ENCODE assay signal across 8 cellular contexts in the genomic region with DNA sequence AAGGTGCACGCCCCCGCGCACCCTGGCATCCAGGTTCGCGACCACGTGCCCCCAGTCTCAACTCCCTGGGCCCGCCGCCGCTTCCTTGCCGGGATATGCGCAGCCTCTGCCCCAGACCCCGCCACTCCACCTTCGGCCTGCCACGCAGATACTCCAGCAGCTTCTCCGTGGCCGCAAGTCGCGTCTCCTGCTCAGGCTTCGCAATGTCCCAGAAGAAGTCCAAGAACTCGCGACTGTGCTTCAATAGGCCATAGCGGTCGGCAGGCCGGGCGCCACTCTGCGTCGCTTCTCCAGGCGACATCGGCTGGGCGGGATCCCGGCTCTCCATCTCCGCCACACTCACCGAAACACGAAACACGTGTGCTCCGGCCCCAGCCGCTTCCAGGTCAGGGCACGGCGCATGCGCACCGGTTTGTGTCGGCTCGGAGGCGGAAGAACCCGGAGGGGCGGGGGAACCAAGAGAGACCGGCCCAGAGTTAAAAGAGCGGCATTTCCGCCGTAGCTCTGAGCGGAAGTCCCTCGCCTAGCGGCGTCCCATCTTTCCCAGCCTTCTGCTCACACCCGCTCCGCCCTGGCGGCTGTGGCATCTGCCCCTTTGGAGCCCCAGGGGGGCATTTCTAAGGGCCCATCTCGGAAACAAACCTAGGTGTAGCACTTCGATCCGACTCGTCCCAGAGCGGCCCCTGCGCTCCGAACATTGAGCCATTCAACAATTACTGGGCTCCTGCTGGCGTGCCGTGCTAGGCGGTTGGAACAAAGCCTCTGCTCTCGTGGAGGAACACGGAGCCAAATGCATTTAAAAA. TPM values are rescaled to one million over a fixed set of nuclear protein-coding genes. Genes with fewer than 3 reads are reported as not detected.
DNase-seq lines count a peak whose midpoint lies in the region; ATAC-seq and TF ChIP-seq lines count a peak whose summit lies in the region.

A gene with protein sequence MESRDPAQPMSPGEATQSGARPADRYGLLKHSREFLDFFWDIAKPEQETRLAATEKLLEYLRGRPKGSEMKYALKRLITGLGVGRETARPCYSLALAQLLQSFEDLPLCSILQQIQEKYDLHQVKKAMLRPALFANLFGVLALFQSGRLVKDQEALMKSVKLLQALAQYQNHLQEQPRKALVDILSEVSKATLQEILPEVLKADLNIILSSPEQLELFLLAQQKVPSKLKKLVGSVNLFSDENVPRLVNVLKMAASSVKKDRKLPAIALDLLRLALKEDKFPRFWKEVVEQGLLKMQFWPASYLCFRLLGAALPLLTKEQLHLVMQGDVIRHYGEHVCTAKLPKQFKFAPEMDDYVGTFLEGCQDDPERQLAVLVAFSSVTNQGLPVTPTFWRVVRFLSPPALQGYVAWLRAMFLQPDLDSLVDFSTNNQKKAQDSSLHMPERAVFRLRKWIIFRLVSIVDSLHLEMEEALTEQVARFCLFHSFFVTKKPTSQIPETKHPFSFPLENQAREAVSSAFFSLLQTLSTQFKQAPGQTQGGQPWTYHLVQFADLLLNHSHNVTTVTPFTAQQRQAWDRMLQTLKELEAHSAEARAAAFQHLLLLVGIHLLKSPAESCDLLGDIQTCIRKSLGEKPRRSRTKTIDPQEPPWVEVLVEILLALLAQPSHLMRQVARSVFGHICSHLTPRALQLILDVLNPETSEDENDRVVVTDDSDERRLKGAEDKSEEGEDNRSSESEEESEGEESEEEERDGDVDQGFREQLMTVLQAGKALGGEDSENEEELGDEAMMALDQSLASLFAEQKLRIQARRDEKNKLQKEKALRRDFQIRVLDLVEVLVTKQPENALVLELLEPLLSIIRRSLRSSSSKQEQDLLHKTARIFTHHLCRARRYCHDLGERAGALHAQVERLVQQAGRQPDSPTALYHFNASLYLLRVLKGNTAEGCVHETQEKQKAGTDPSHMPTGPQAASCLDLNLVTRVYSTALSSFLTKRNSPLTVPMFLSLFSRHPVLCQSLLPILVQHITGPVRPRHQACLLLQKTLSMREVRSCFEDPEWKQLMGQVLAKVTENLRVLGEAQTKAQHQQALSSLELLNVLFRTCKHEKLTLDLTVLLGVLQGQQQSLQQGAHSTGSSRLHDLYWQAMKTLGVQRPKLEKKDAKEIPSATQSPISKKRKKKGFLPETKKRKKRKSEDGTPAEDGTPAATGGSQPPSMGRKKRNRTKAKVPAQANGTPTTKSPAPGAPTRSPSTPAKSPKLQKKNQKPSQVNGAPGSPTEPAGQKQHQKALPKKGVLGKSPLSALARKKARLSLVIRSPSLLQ (N-terminal part only) (minus strand): TSS at position 388 of the 803 bp plus-strand sequence. CDS start 60 bp downstream, at position 328.

- H3K27ac Mint-ChIP-seq in endothelial cell (ENCODE audit: unreplicated experiment): peak within 1 kb of the TSS; percentile 85
- peak within 1 kb of the TSS; percentile 97 for H3K27ac Mint-ChIP-seq in mesothelial cell of epicardium

- WGBS in HUES64: 1% methylated on average over 69 of the region's 69 CpGs

- H3K27ac ChIP-seq in HUES64 (ENCODE audit: low read depth, low read length) (peak within 1 kb of the TSS; percentile 85), OCI-LY1 (ENCODE audit: low read depth, low read length, poor library complexity, severe bottlenecking) (peak within 1 kb of the TSS; percentile 28)

- H3K4me2 ChIP-seq in OCI-LY1 (ENCODE audit: low read length): peak within 1 kb of the TSS; percentile 70

- H3K9me2 ChIP-seq in OCI-LY1 (ENCODE audit: low read depth, low read length): no peaks in the 10 kb centered on the region

- H3K36me3 Mint-ChIP-seq in endothelial cell (ENCODE audit: low read depth, unreplicated experiment) (peaks cover 4% of the 10 kb centered on the region), mesothelial cell of epicardium (peaks cover 11% of the 10 kb centered on the region)

- H2AFZ ChIP-seq in OCI-LY1 (ENCODE audit: low read length): peak within 1 kb of the TSS; percentile 8; the same call in 1 of the 2 replicates

- peaks cover 10% of the 10 kb centered on the region for H3K27me3 Mint-ChIP-seq in endothelial cell (ENCODE audit: unreplicated experiment)
- H3K27me3 Mint-ChIP-seq in mesothelial cell of epicardium (ENCODE audit: low read depth): no peaks in the 10 kb centered on the region

- H3K36me3 ChIP-seq in HUES64 (ENCODE audit: insufficient read depth, low read length) (peaks cover 40% of the 10 kb centered on the region), OCI-LY1 (ENCODE audit: insufficient read depth, low read length) (peaks cover 37% of the 10 kb centered on the region)

- peaks cover 28% of the 10 kb centered on the region for H3K4me1 Mint-ChIP-seq in endothelial cell (ENCODE audit: unreplicated experiment)
- peaks cover 31% of the 10 kb centered on the region for H3K4me1 Mint-ChIP-seq in mesothelial cell of epicardium

- no peaks in the 10 kb centered on the region for H3F3A ChIP-seq in OCI-LY1 (ENCODE audit: insufficient read depth, low read length)

- H4K20me1 ChIP-seq in OCI-LY1 (ENCODE audit: insufficient read depth, low read length): no peaks in the 10 kb centered on the region

- DNase-seq in D341Med (ENCODE audit: low spot score) (peak; percentile 95), endothelial cell (ENCODE audit: low spot score) (peak; percentile 96), mesothelial cell of epicardium (ENCODE audit: low spot score in 2 of 2, unreplicated experiment in 2 of 2) (peak; percentile 94 to 96)
- peak; percentile 97 for DNase-seq in activated CD8-positive, alpha-beta memory T cell treated with anti-CD3 and anti-CD28 coated beads, Interleukin-2, amount 50 U/mL, for 4 hours
- DNase-seq in stimulated activated CD8-positive, alpha-beta memory T cell treated with anti-CD3 and anti-CD28 coated beads, Interleukin-15, amount 100 ng/mL, for 48 hours (ENCODE audit: low read depth in 2 of 2): peak; percentile 96 to 97

- H3K27me3 ChIP-seq in HUES64 (ENCODE audit: insufficient read depth, low read length) (no peaks in the 10 kb centered on the region), OCI-LY1 (ENCODE audit: insufficient read depth, low read length) (no peaks in the 10 kb centered on the region)

- H3K9ac ChIP-seq in HUES64 (ENCODE audit: low read depth, low read length): peak within 1 kb of the TSS; percentile 90
- H3K9ac ChIP-seq in OCI-LY1 (ENCODE audit: low read length): peak within 1 kb of the TSS; percentile 93

- H3K9me3 Mint-ChIP-seq in endothelial cell (ENCODE audit: unreplicated experiment) (no peaks in the 10 kb centered on the region), mesothelial cell of epicardium (no peaks in the 10 kb centered on the region)

- peak; percentile 15; the same call in 1 of the 2 replicates for TF ChIP-seq CTCF in OCI-LY1 (IDR thresholded peaks at IDR 0.05; ENCODE audit: low read length)
- peak; percentile 77 for TF ChIP-seq CTCF in endothelial cell (IDR thresholded peaks at IDR 0.05; ENCODE audit: unreplicated experiment)
- peak; percentile 19 for TF ChIP-seq CTCF in mesothelial cell of epicardium (IDR thresholded peaks at IDR 0.05; ENCODE audit: unreplicated experiment)

- ATAC-seq in GM21423 (IDR thresholded peaks at IDR 0.05; ENCODE audit: unreplicated experiment): peak; percentile 83

- peak within 1 kb of the TSS; percentile 77 for H3K4me3 ChIP-seq in HUES64 (ENCODE audit: low read length)
- H3K4me3 ChIP-seq in OCI-LY1 (ENCODE audit: low read depth, low read length, poor library complexity, severe bottlenecking): peak within 1 kb of the TSS; percentile 96

- H3K4me1 ChIP-seq in HUES64 (ENCODE audit: insufficient read depth, low read length): peaks cover 16% of the 10 kb centered on the region
- H3K4me1 ChIP-seq in OCI-LY1 (ENCODE audit: insufficient read depth, low read length, severe bottlenecking): peaks cover 25% of the 10 kb centered on the region

- H3K4me3 Mint-ChIP-seq in endothelial cell (ENCODE audit: unreplicated experiment): peak within 1 kb of the TSS; percentile 89
- peak within 1 kb of the TSS; percentile 90 for H3K4me3 Mint-ChIP-seq in mesothelial cell of epicardium

- H3K9me3 ChIP-seq in HUES64 (ENCODE audit: insufficient read depth, low read depth, low read length) (no peaks in the 10 kb centered on the region), OCI-LY1 (ENCODE audit: low read length) (no peaks in the 10 kb centered on the region)

- H3K79me2 ChIP-seq in OCI-LY1 (ENCODE audit: insufficient read depth, low read length): peaks cover 18% of the 10 kb centered on the region

RNA-seq across cellular contexts. Expression of the gene that starts here (rescaled TPM):
- polyA plus RNA-seq in HUES64 (2013, experiment 1 of 2): 72.2 TPM
- 58.4 TPM for polyA plus RNA-seq in HUES64 (2013, experiment 2 of 2)
- 32.4 TPM for total RNA-seq in endothelial cell (ENCODE audit: unreplicated experiment)
- total RNA-seq in mesothelial cell of epicardium: 69.5 to 74.6 TPM (median 73.5 TPM) in 3 replicates

Comparison
In these comparisons a context has a peak if more than half of its experiments do, and no peak if none do; other contexts are left out.
1. Peak in every context shown above with its lines: DNase-seq, ATAC-seq, H3K4me3 ChIP-seq and H3K27ac ChIP-seq.
2. CTCF ChIP-seq: peak in every context shown above with its lines; median percentile 77 in endothelial cell; 19 in mesothelial cell of epicardium; 15 in OCI-LY1.